16 cellular contexts compared by ENCODE assay signal in the genomic region with DNA sequence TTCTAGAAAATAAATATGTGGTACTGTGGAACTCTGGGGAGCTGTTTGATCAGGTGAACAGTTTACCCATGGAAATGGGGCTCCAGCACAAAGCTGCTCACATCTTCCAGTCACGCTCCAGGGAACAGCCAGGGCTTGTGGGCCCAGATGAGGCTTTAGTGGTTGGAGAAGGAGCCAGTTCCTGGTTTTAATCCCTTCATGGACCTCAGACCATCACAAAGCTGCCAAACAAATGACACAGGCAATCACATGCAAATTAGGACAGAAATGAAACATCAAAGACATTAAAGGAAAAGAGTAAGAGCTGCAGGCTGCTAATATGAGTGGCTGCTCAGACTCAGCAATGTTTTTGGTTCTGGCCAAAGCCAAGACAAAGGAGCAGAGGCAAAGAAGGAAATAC.
DNase-seq lines count a peak whose midpoint lies in the region; ATAC-seq and TF ChIP-seq lines count a peak whose summit lies in the region.
"Had no signal": no experiment of that assay in that cellular context is flagged by ENCODE, and none has a peak within 500 bp of the region (broad histone marks: within the 10 kb centered on the region; RNA-seq: fewer than 3 reads in every experiment).

No MANE protein-coding gene starts in this region.

- in situ Hi-C loops in KBM-7 (cut with MboI; ENCODE audit: low pct_unique_long_range_greater_than_20kb, low sequenced_read_pairs) (no loop called here), astrocyte of the cerebellum (cut with HindIII; ENCODE audit: low sequenced_read_pairs) (no loop called here)

- peaks cover 7% of the 10 kb centered on the region for H3K27me3 Mint-ChIP-seq in nephron (ENCODE audit: low read depth)
- H3K27me3 Mint-ChIP-seq: naive B cell had no signal

- H3K4me3 Mint-ChIP-seq in nephron, result peak overlapping the region in 2 of 3 experiments; percentile 10 to 58
- H3K4me3 Mint-ChIP-seq: endodermal cell had no signal

- TF ChIP-seq CTCF in astrocyte of the cerebellum (IDR thresholded peaks at IDR 0.05; ENCODE audit: low read depth, low read length, missing control alignments), result no peak
- TF ChIP-seq CTCF in nephron (IDR thresholded peaks at IDR 0.05; ENCODE audit: unreplicated experiment in 3 of 3), result no peak

- ATAC-seq in HG03175 (IDR thresholded peaks at IDR 0.05; ENCODE audit: unreplicated experiment), result no peak
- ATAC-seq: GM23338 had no signal

- DNase-seq in NCI-H2107 treated with DMSO at 0.1 percent for 48 hours (lab: John Stamatoyannopoulos, UW; ENCODE audit: unreplicated experiment), result peak; percentile 20
- DNase-seq in NCI-H2107 (lab: John Stamatoyannopoulos, UW), result no peak
- DNase-seq in KBM-7, result peak; percentile 37
- peak; percentile 34 for DNase-seq in astrocyte of the cerebellum (ENCODE audit: low read depth)
- no peak for DNase-seq in NCI-H187 treated with DMSO at 0.1 percent for 48 hours (lab: John Stamatoyannopoulos, UW)
- no peak for DNase-seq in Kasumi-1 (lab: John Stamatoyannopoulos, UW)
- DNase-seq: 8988T, brain microvascular endothelial cell, naive B cell, NCI-H2227 treated with DMSO at 0.1 percent for 48 hours, trophoblast cell had no signal

- no peaks in the 10 kb centered on the region for H3K9me3 Mint-ChIP-seq in nephron
- H3K9me3 Mint-ChIP-seq: endodermal cell, GM23338, naive B cell had no signal

- peaks cover 29% of the 10 kb centered on the region for H3K4me1 Mint-ChIP-seq in nephron

- no peak overlapping the region for H3K4me3 ChIP-seq in astrocyte of the cerebellum (ENCODE audit: low read depth, low read length)
- H3K4me3 ChIP-seq: GM23338, Peyer's patch had no signal

- H3K36me3 Mint-ChIP-seq in nephron (ENCODE audit: low read depth), result no peaks in the 10 kb centered on the region
- H3K36me3 Mint-ChIP-seq: naive B cell had no signal

- H3K27ac Mint-ChIP-seq in nephron, result peak overlapping the region in 1 of 3 experiments; percentile 72
- H3K27ac Mint-ChIP-seq: endodermal cell, GM23338 had no signal

Comparison
In these comparisons a context has a peak if more than half of its experiments do, and no peak if none do; other contexts are left out.
1. DNase-seq: peak in NCI-H2107 treated with DMSO at 0.1 percent for 48 hours (single experiment), KBM-7 (single experiment) and astrocyte of the cerebellum (single experiment); none in NCI-H2107 (single experiment), NCI-H187 treated with DMSO at 0.1 percent for 48 hours (single experiment) and Kasumi-1 (0 of 2).